In the genomic region with DNA sequence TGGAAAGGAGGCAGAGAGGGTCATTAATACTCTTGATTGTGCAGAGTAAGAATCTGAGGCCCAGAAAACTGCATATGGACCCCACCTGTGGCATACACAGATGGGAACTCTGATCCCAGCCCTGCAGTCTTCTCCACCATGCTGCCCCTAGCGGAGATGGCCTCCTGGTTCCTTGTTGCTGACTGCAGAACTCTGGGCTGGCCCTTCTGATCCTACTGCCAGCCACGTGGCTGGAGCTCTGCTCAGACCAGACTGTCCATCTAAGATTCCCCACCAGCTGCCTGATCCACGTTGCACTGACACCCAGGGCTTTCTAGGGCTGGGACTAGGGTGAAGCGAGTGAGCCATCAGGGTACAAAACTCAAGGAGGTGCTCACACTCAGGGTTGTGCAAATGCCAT, we compare ENCODE assay signal across 14 cellular contexts.
"Had no signal": no experiment of that assay in that cellular context is flagged by ENCODE, and none has a peak within 500 bp of the region (broad histone marks: within the 10 kb centered on the region; RNA-seq: fewer than 3 reads in every experiment).

No MANE protein-coding gene starts in this region.

- ATAC-seq: activated T-helper 17 cell treated with anti-CD3 and anti-CD28 coated beads, Interleukin-2, amount 50 U/mL, for 72 hours; sciatic nerve; stimulated activated naive CD8-positive, alpha-beta T cell treated with anti-CD3 and anti-CD28 coated beads, Interleukin-15, amount 100 ng/mL, for 72 hours; upper lobe of right lung had no signal

- H3K9me3 Mint-ChIP-seq: activated T-helper 17 cell treated with anti-CD3 and anti-CD28 coated beads, Interleukin-2, amount 50 U/mL, for 72 hours; neural crest cell; stimulated activated naive CD8-positive, alpha-beta T cell treated with anti-CD3 and anti-CD28 coated beads, Interleukin-15, amount 100 ng/mL, for 72 hours had no signal

- H3K27ac Mint-ChIP-seq: activated T-helper 17 cell treated with anti-CD3 and anti-CD28 coated beads, Interleukin-2, amount 50 U/mL, for 72 hours; stimulated activated naive CD8-positive, alpha-beta T cell treated with anti-CD3 and anti-CD28 coated beads, Interleukin-15, amount 100 ng/mL, for 72 hours had no signal

- H3K27me3 ChIP-seq: upper lobe of right lung had no signal

- H3K4me3 ChIP-seq: lung, prostate gland, upper lobe of right lung had no signal

- H3K4me1 Mint-ChIP-seq: activated T-helper 17 cell treated with anti-CD3 and anti-CD28 coated beads, Interleukin-2, amount 50 U/mL, for 72 hours; neural crest cell had no signal

- H3K36me3 ChIP-seq: prostate gland, upper lobe of right lung had no signal

- H3K9me3 ChIP-seq: prostate gland, upper lobe of right lung had no signal

- H3K4me3 Mint-ChIP-seq: activated T-helper 17 cell treated with anti-CD3 and anti-CD28 coated beads, Interleukin-2, amount 50 U/mL, for 72 hours; neural crest cell; stimulated activated naive CD8-positive, alpha-beta T cell treated with anti-CD3 and anti-CD28 coated beads, Interleukin-15, amount 100 ng/mL, for 72 hours had no signal

- H3K4me1 ChIP-seq: prostate gland, upper lobe of right lung had no signal

- H3K27ac ChIP-seq: prostate gland, upper lobe of right lung had no signal

- DNase-seq: activated CD4-positive, alpha-beta T cell treated with anti-CD3 and anti-CD28 coated beads, Interleukin-2, amount 50 U/mL, for 4 hours; activated CD4-positive, CD25-positive, alpha-beta regulatory T cell treated with anti-CD3 and anti-CD28 coated beads, Interleukin-2, amount 50 U/mL, for 72 hours; activated naive CD4-positive, alpha-beta T cell treated with Interleukin-2 at 50 U/mL for 16 hours; anterior cingulate cortex; effector memory CD4-positive, alpha-beta T cell; midbrain; stimulated activated naive CD8-positive, alpha-beta T cell treated with anti-CD3 and anti-CD28 coated beads, Interleukin-15, amount 100 ng/mL, for 72 hours; T-helper 9 cell; upper lobe of right lung had no signal
